ENCODE assay signal across 9 cellular contexts in genomic region chr1:54476231-54477109, GRCh38.
DNase-seq lines count a peak whose midpoint lies in the region; TF ChIP-seq lines count a peak whose summit lies in the region.
"Had no signal": no experiment of that assay in that cellular context is flagged by ENCODE, and none has a peak within 500 bp of the region (broad histone marks: within the 10 kb centered on the region; RNA-seq: fewer than 3 reads in every experiment).

No MANE protein-coding gene starts in this region.

- H2BK15ac ChIP-seq in neuronal stem cell (ENCODE audit: low read length), result peak overlapping the region; percentile 90

- DNase-seq in Karpas-422, result peak; percentile 19
- no peak for DNase-seq in effector memory CD4-positive, alpha-beta T cell
- no peak for DNase-seq in neuronal stem cell (ENCODE audit: low spot score)
- no peak for DNase-seq in AG08395 (ENCODE audit: low spot score)
- DNase-seq in SW480 (ENCODE audit: low spot score), result no peak
- no peak for DNase-seq in RKO (ENCODE audit: low spot score)

- H3K27ac ChIP-seq in DOHH2 (ENCODE audit: low read depth, low read length) (no peak overlapping the region), Karpas-422 (ENCODE audit: low read length) (no peak overlapping the region), neuronal stem cell (replicated peaks; ENCODE audit: low read length) (peak overlapping the region; percentile 30)
- H3K27ac ChIP-seq in effector memory CD4-positive, alpha-beta T cell (ENCODE audit: insufficient read depth, low read length, poor library complexity, severe bottlenecking), result peak overlapping the region; percentile 60
- H3K27ac ChIP-seq: ascending aorta, prostate gland had no signal

- no peak overlapping the region for H3K4ac ChIP-seq in neuronal stem cell (ENCODE audit: low read length)

- no peaks in the 10 kb centered on the region for H3K9me3 ChIP-seq in DOHH2 (ENCODE audit: control insufficient read depth, insufficient read depth, low read length)
- no peaks in the 10 kb centered on the region for H3K9me3 ChIP-seq in Karpas-422 (ENCODE audit: low read length)
- no peaks in the 10 kb centered on the region for H3K9me3 ChIP-seq in effector memory CD4-positive, alpha-beta T cell (ENCODE audit: control insufficient read depth, low read length)
- H3K9me3 ChIP-seq in neuronal stem cell (replicated peaks in 1 of 2; ENCODE audit: control insufficient read depth in 2 of 2, insufficient read depth in 1 of 2, low read depth in 1 of 2, low read length in 2 of 2), result no peaks in the 10 kb centered on the region
- H3K9me3 ChIP-seq: ascending aorta, prostate gland had no signal

- TF ChIP-seq CTCF in DOHH2 (IDR thresholded peaks at IDR 0.05; ENCODE audit: low read depth, low read length, poor library complexity, severe bottlenecking), result no peak

- H3F3A ChIP-seq in DOHH2 (ENCODE audit: control insufficient read depth, insufficient read depth), result no peaks in the 10 kb centered on the region

- no peaks in the 10 kb centered on the region for H3K9me2 ChIP-seq in DOHH2 (replicated peaks; ENCODE audit: control insufficient read depth, low read length)
- no peaks in the 10 kb centered on the region for H3K9me2 ChIP-seq in Karpas-422 (replicated peaks; ENCODE audit: insufficient read depth, low read length)

- no peak overlapping the region for H2AFZ ChIP-seq in Karpas-422 (ENCODE audit: low read length)
- peak overlapping the region; percentile 78 for H2AFZ ChIP-seq in neuronal stem cell (ENCODE audit: low read length)

- peak overlapping the region; percentile 93 for H2BK120ac ChIP-seq in neuronal stem cell (ENCODE audit: low read depth, low read length)

- peak overlapping the region; percentile 88 for H2BK5ac ChIP-seq in neuronal stem cell (ENCODE audit: low read length)

- H3K36me3 ChIP-seq in DOHH2 (ENCODE audit: control insufficient read depth, low read length) (no peaks in the 10 kb centered on the region), Karpas-422 (ENCODE audit: insufficient read depth, low read length) (no peaks in the 10 kb centered on the region), neuronal stem cell (replicated peaks in 1 of 2; ENCODE audit: control insufficient read depth in 2 of 2, insufficient read depth in 2 of 2, low read length in 2 of 2) (no peaks in the 10 kb centered on the region)
- H3K36me3 ChIP-seq in effector memory CD4-positive, alpha-beta T cell (ENCODE audit: control insufficient read depth, insufficient read depth, low read length), result no peaks in the 10 kb centered on the region
- H3K36me3 ChIP-seq: ascending aorta, prostate gland had no signal

- peak overlapping the region; percentile 89 for H2BK12ac ChIP-seq in neuronal stem cell (ENCODE audit: low read length)

- H3K79me1 ChIP-seq in neuronal stem cell (ENCODE audit: low read depth, low read length), result no peaks in the 10 kb centered on the region

- H3K4me3 ChIP-seq in DOHH2 (ENCODE audit: low read length) (no peak overlapping the region), Karpas-422 (ENCODE audit: low read length) (no peak overlapping the region), neuronal stem cell (ENCODE audit: low read length in 2 of 2) (no peak overlapping the region)
- H3K4me3 ChIP-seq in effector memory CD4-positive, alpha-beta T cell (ENCODE audit: insufficient read depth, low read depth, low read length, poor library complexity, severe bottlenecking), result no peak overlapping the region
- H3K4me3 ChIP-seq: prostate gland had no signal

- H4K8ac ChIP-seq in neuronal stem cell (ENCODE audit: low read depth, low read length), result no peak overlapping the region

- H4K91ac ChIP-seq in neuronal stem cell (ENCODE audit: low read depth, low read length, poor library complexity), result peak overlapping the region; percentile 49

- H3K27me3 ChIP-seq in DOHH2 (ENCODE audit: control insufficient read depth, low read length) (peaks cover 38% of the 10 kb centered on the region), Karpas-422 (ENCODE audit: low read length) (no peaks in the 10 kb centered on the region), neuronal stem cell (ENCODE audit: control insufficient read depth in 3 of 3, insufficient read depth in 3 of 3, low read depth in 1 of 3, low read length in 3 of 3) (no peaks in the 10 kb centered on the region)
- H3K27me3 ChIP-seq in effector memory CD4-positive, alpha-beta T cell (replicated peaks; ENCODE audit: control insufficient read depth, insufficient read depth, low read length, poor library complexity, severe bottlenecking), result no peaks in the 10 kb centered on the region
- H3K27me3 ChIP-seq: ascending aorta had no signal

- H3K18ac ChIP-seq in neuronal stem cell (ENCODE audit: low read length), result peak overlapping the region; percentile 96

- H3K4me1 ChIP-seq in DOHH2 (ENCODE audit: control insufficient read depth, low read length), result peaks cover 35% of the 10 kb centered on the region
- no peaks in the 10 kb centered on the region for H3K4me1 ChIP-seq in Karpas-422 (ENCODE audit: low read length)
- H3K4me1 ChIP-seq in effector memory CD4-positive, alpha-beta T cell (ENCODE audit: control insufficient read depth, insufficient read depth, low read length, poor library complexity, severe bottlenecking), result peaks cover 59% of the 10 kb centered on the region
- peaks cover 45 to 50% of the 10 kb centered on the region in 2 donors for H3K4me1 ChIP-seq in neuronal stem cell (ENCODE audit: control insufficient read depth in 2 of 2, insufficient read depth in 1 of 2, low read depth in 1 of 2, low read length in 2 of 2)
- H3K4me1 ChIP-seq: prostate gland had no signal

- H2AK5ac ChIP-seq in neuronal stem cell (ENCODE audit: low read depth, low read length), result peak overlapping the region; percentile 64

- H3K9ac ChIP-seq in Karpas-422 (ENCODE audit: low read length) (no peak overlapping the region), neuronal stem cell (ENCODE audit: low read depth, low read length, poor library complexity) (peak overlapping the region; percentile 57)

- no CpG with 5 or more reads among the region's 9 CpGs for WGBS in neuronal stem cell (ENCODE audit: extremely low coverage in 2 of 2, insufficient read length in 2 of 2, insufficient replicate concordance in 1 of 2), 2 donors

- H3K79me2 ChIP-seq in DOHH2 (ENCODE audit: control insufficient read depth, low read length), result no peaks in the 10 kb centered on the region
- no peaks in the 10 kb centered on the region for H3K79me2 ChIP-seq in Karpas-422 (ENCODE audit: low read length)

- H4K20me1 ChIP-seq in DOHH2 (ENCODE audit: control insufficient read depth, insufficient read depth, low read depth, low read length) (no peaks in the 10 kb centered on the region), Karpas-422 (ENCODE audit: insufficient read depth, low read depth, low read length) (no peaks in the 10 kb centered on the region)

- H3K4me2 ChIP-seq in DOHH2 (ENCODE audit: low read length) (peak overlapping the region; percentile 65; the same call in 1 of the 2 replicates), Karpas-422 (ENCODE audit: low read depth, low read length, poor library complexity, severe bottlenecking) (no peak overlapping the region), neuronal stem cell (ENCODE audit: insufficient read depth, low read length, poor library complexity, severe bottlenecking) (peak overlapping the region; percentile 55)

- H3K14ac ChIP-seq in neuronal stem cell (ENCODE audit: low read length), result peak overlapping the region; percentile 58

- H3K23ac ChIP-seq in neuronal stem cell (ENCODE audit: low read depth, low read length, poor library complexity), result no peak overlapping the region

Comparison
In these comparisons a context has a peak if more than half of its experiments do, and no peak if none do; other contexts are left out.
1. H3K27ac ChIP-seq: peak in effector memory CD4-positive, alpha-beta T cell (single experiment) and neuronal stem cell (single experiment); none in DOHH2 (single experiment) and Karpas-422 (single experiment).